Comparison of ENCODE assay signal across 16 cellular contexts in the genomic region with DNA sequence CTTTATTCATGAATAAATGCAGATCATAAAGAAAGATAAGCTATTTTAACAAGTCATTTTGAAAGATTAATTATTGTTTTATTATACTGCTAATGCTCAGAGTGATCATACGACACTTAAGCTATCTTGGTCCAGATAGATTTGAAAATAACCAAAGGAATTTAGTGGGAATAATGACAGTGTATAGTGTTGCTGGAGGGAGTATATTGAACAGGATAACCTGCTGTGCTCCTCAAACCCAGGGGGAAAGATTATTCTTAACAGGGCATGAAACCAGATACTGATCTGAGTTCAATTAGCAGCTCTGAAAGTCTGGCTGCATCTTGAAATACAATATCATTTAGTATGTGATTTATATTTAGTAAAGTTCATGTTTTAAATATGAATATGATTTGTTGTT.
DNase-seq lines count a peak whose midpoint lies in the region; ATAC-seq and TF ChIP-seq lines count a peak whose summit lies in the region.
"Had no signal": no experiment of that assay in that cellular context is flagged by ENCODE, and none has a peak within 500 bp of the region (broad histone marks: within the 10 kb centered on the region; RNA-seq: fewer than 3 reads in every experiment).

No MANE protein-coding gene starts in this region.

- H3K9me3 ChIP-seq in SK-N-SH (no peaks in the 10 kb centered on the region), tibial nerve (no peaks in the 10 kb centered on the region), psoas muscle (no peaks in the 10 kb centered on the region)
- no peaks in the 10 kb centered on the region for H3K9me3 ChIP-seq in CD8-positive, alpha-beta memory T cell (ENCODE audit: low read length)
- H3K9me3 ChIP-seq: BLaER1, SJSA1 had no signal

- H3K4me1 ChIP-seq in SK-N-SH (ENCODE audit: control insufficient read depth in 1 of 2, insufficient read depth in 2 of 2, low read depth in 1 of 2, low read length in 1 of 2), result no peaks in the 10 kb centered on the region; a peak in 1 of 4 replicates
- peaks cover 14% of the 10 kb centered on the region for H3K4me1 ChIP-seq in CD8-positive, alpha-beta memory T cell (ENCODE audit: insufficient read depth, low read length)
- H3K4me1 ChIP-seq in tibial nerve, result no peaks in the 10 kb centered on the region
- no peaks in the 10 kb centered on the region for H3K4me1 ChIP-seq in psoas muscle
- H3K4me1 ChIP-seq: BLaER1, SJSA1 had no signal

- H3K79me2 ChIP-seq in SK-N-SH (ENCODE audit: insufficient read depth), result no peaks in the 10 kb centered on the region

- CTCF ChIA-PET in SK-N-SH (lab: Yijun Ruan, JAX), result no interaction called here
- CTCF ChIA-PET in CD8-positive, alpha-beta memory T cell (lab: Charles Lee), result interaction anchor here (0.9 to 1.3 kb wide), 2 partner anchors 13 to 62 kb away, joined by 3 to 5 read pairs; no protein-coding TSS in a partner anchor

- H3K4me3 ChIP-seq in SK-N-SH (ENCODE audit: low read depth in 2 of 2, low read length in 1 of 2) (no peak overlapping the region), tibial nerve (no peak overlapping the region), psoas muscle (no peak overlapping the region)
- no peak overlapping the region for H3K4me3 ChIP-seq in CD8-positive, alpha-beta memory T cell (ENCODE audit: low read length)
- H3K4me3 ChIP-seq: BLaER1, SJSA1 had no signal

- peaks cover 62 to 86% (median 63%) of the 10 kb centered on the region in 3 donors for H3K4me1 Mint-ChIP-seq in CD8-positive, alpha-beta memory T cell
- peaks cover 70% of the 10 kb centered on the region for H3K4me1 Mint-ChIP-seq in activated T-helper 2 cell treated with anti-CD3 and anti-CD28 coated beads, Interferon-gamma antibody, Interleukin-2, Interleukin-4, amounts not matched to agents 10 μg/mL and 5 μg/mL and 100 μg/mL, durations not matched to agents 14 hours and 24 hours and 36 hours (ENCODE audit: low read depth)

- no peak overlapping the region for H2AFZ ChIP-seq in SK-N-SH (ENCODE audit: low read depth)

- intact Hi-C loops in activated T-helper 2 cell treated with anti-CD3 and anti-CD28 coated beads, Interferon-gamma antibody, Interleukin-2, Interleukin-4, amounts not matched to agents 10 μg/mL and 5 μg/mL and 100 μg/mL, durations not matched to agents 14 hours and 24 hours and 36 hours (cut with micrococcal nuclease), result loop anchor here (2.0 to 5.0 kb wide), 6 partner anchors 44 to 216 kb away; partner anchors contain the start of gene ITGA4
- intact Hi-C loops in psoas muscle (cut with DNase I), result no loop called here

- TF ChIP-seq EP300 in SK-N-SH (IDR thresholded peaks at IDR 0.05; ENCODE audit: borderline replicate concordance in 1 of 2, low read depth in 1 of 2, low read length in 1 of 2) (no peak), tibial nerve (IDR thresholded peaks at IDR 0.05) (no peak)

- peaks cover 0 to 6% (median 0%) of the 10 kb centered on the region in 5 donors for H3K9me3 Mint-ChIP-seq in CD8-positive, alpha-beta memory T cell
- H3K9me3 Mint-ChIP-seq in activated T-helper 2 cell treated with anti-CD3 and anti-CD28 coated beads, Interferon-gamma antibody, Interleukin-2, Interleukin-4, amounts not matched to agents 10 μg/mL and 5 μg/mL and 100 μg/mL, durations not matched to agents 14 hours and 24 hours and 36 hours, result peaks cover 16% of the 10 kb centered on the region

- DNase-seq in SK-N-SH, result no peak
- no peak for DNase-seq in CD8-positive, alpha-beta memory T cell
- DNase-seq in NCI-H69 (lab: John Stamatoyannopoulos, UW), result peak; percentile 40
- no peak for DNase-seq in activated T-helper 2 cell treated with anti-CD3 and anti-CD28 coated beads, Interferon-gamma antibody, Interleukin-2, Interleukin-4, amounts not matched to agents 10 μg/mL and 5 μg/mL and 100 μg/mL, durations not matched to agents 14 hours and 24 hours and 36 hours (ENCODE audit: low spot score)
- no peak for DNase-seq in NOMO-1 (lab: John Stamatoyannopoulos, UW; ENCODE audit: unreplicated experiment in 2 of 2)
- DNase-seq in tibial nerve (ENCODE audit: low spot score in 2 of 2), result no peak
- no peak for DNase-seq in psoas muscle
- DNase-seq: DMS153, KG1, NCI-H1092, NCI-H526 treated with DMSO at 0.1 percent for 48 hours, PC-3 had no signal

- WGBS in SK-N-SH (ENCODE audit: low lambda C conversion rate), result 88% methylated on average over 1 of the region's 1 CpG
- WGBS in tibial nerve, 2 donors, result 76 to 91% methylated on average over 1 of the region's 1 CpG
- 51 to 77% (median 75%) methylated on average over 1 of the region's 1 CpG for WGBS in psoas muscle, 3 donors

- ATAC-seq in SK-N-SH treated with all-trans-retinoic acid at 6 μM for 48 hours, result peak; percentile 69; the same call in 2 of the 3 replicates
- ATAC-seq in psoas muscle, result no peak
- ATAC-seq: HepG2, PC-3 had no signal

- no peak overlapping the region for H3K4me3 Mint-ChIP-seq in CD8-positive, alpha-beta memory T cell
- no peak overlapping the region for H3K4me3 Mint-ChIP-seq in activated T-helper 2 cell treated with anti-CD3 and anti-CD28 coated beads, Interferon-gamma antibody, Interleukin-2, Interleukin-4, amounts not matched to agents 10 μg/mL and 5 μg/mL and 100 μg/mL, durations not matched to agents 14 hours and 24 hours and 36 hours (ENCODE audit: low read depth)

- H3K36me3 ChIP-seq in SK-N-SH (replicated peaks in 1 of 2; ENCODE audit: control insufficient read depth in 1 of 2, insufficient read depth in 2 of 2, low read length in 1 of 2), result no peaks in the 10 kb centered on the region
- H3K36me3 ChIP-seq in CD8-positive, alpha-beta memory T cell (ENCODE audit: insufficient read depth, low read length), result no peaks in the 10 kb centered on the region
- H3K36me3 ChIP-seq in tibial nerve, result no peaks in the 10 kb centered on the region
- no peaks in the 10 kb centered on the region for H3K36me3 ChIP-seq in psoas muscle (ENCODE audit: insufficient read depth in 1 of 2, low read depth in 1 of 2)
- H3K36me3 ChIP-seq: BLaER1, SJSA1 had no signal

- H3K27me3 Mint-ChIP-seq in CD8-positive, alpha-beta memory T cell, result no peaks in the 10 kb centered on the region
- no peaks in the 10 kb centered on the region for H3K27me3 Mint-ChIP-seq in activated T-helper 2 cell treated with anti-CD3 and anti-CD28 coated beads, Interferon-gamma antibody, Interleukin-2, Interleukin-4, amounts not matched to agents 10 μg/mL and 5 μg/mL and 100 μg/mL, durations not matched to agents 14 hours and 24 hours and 36 hours (ENCODE audit: low read depth)

- H3K27ac ChIP-seq in SK-N-SH (ENCODE audit: low read depth in 2 of 2, low read length in 1 of 2) (no peak overlapping the region), tibial nerve (no peak overlapping the region), psoas muscle (no peak overlapping the region)
- no peak overlapping the region for H3K27ac ChIP-seq in CD8-positive, alpha-beta memory T cell (ENCODE audit: low read depth, low read length)
- H3K27ac ChIP-seq: BLaER1, SJSA1 had no signal

- H3F3A ChIP-seq in SK-N-SH (replicated peaks; ENCODE audit: insufficient read depth), result no peaks in the 10 kb centered on the region

- no peak for TF ChIP-seq POLR2A in tibial nerve (IDR thresholded peaks at IDR 0.05)

- H4K20me1 ChIP-seq in SK-N-SH (ENCODE audit: insufficient read depth), result no peaks in the 10 kb centered on the region
- H4K20me1 ChIP-seq: BLaER1 had no signal

- POLR2A ChIA-PET in SK-N-SH (lab: Yijun Ruan, JAX), result no interaction called here
- POLR2A ChIA-PET in CD8-positive, alpha-beta memory T cell (lab: Charles Lee), result no interaction called here

- TF ChIP-seq CTCF in SK-N-SH (IDR thresholded peaks at IDR 0.05) (no peak), tibial nerve (IDR thresholded peaks at IDR 0.05) (no peak), psoas muscle (IDR thresholded peaks at IDR 0.05) (no peak)

- H3K36me3 Mint-ChIP-seq in CD8-positive, alpha-beta memory T cell, result peaks cover 18 to 35% (median 22%) of the 10 kb centered on the region in 3 donors
- H3K36me3 Mint-ChIP-seq in activated T-helper 2 cell treated with anti-CD3 and anti-CD28 coated beads, Interferon-gamma antibody, Interleukin-2, Interleukin-4, amounts not matched to agents 10 μg/mL and 5 μg/mL and 100 μg/mL, durations not matched to agents 14 hours and 24 hours and 36 hours (ENCODE audit: low read depth), result peaks cover 50% of the 10 kb centered on the region

- no peak for TF ChIP-seq RAD21 in SK-N-SH (IDR thresholded peaks at IDR 0.05; ENCODE audit: low read length)

- H3K27me3 ChIP-seq in SK-N-SH (ENCODE audit: insufficient read depth) (no peaks in the 10 kb centered on the region), tibial nerve (no peaks in the 10 kb centered on the region), psoas muscle (ENCODE audit: insufficient read depth in 3 of 3, low read length in 2 of 3) (no peaks in the 10 kb centered on the region)
- H3K27me3 ChIP-seq in CD8-positive, alpha-beta memory T cell (ENCODE audit: insufficient read depth, low read length, poor library complexity, severe bottlenecking), result no peaks in the 10 kb centered on the region
- H3K27me3 ChIP-seq: BLaER1, SJSA1 had no signal

- H3K4me2 ChIP-seq in SK-N-SH, result no peak overlapping the region
- H3K4me2 ChIP-seq: BLaER1 had no signal

- no peaks in the 10 kb centered on the region for H3K9me2 ChIP-seq in SK-N-SH

- H3K9ac ChIP-seq in SK-N-SH, result no peak overlapping the region
- H3K9ac ChIP-seq: BLaER1 had no signal

- H3K27ac Mint-ChIP-seq in CD8-positive, alpha-beta memory T cell, result peak overlapping the region in 5 of 8 donors; percentile 4 to 84 (median 55)
- H3K27ac Mint-ChIP-seq in activated T-helper 2 cell treated with anti-CD3 and anti-CD28 coated beads, Interferon-gamma antibody, Interleukin-2, Interleukin-4, amounts not matched to agents 10 μg/mL and 5 μg/mL and 100 μg/mL, durations not matched to agents 14 hours and 24 hours and 36 hours, result peak overlapping the region; percentile 76

TF ChIP-seq in SK-N-SH, 30 proteins besides CTCF, POLR2A, EP300 and RAD21:
- TF ChIP-seq ZBTB33 (IDR thresholded peaks at IDR 0.05; ENCODE audit: borderline replicate concordance, low read depth), result no peak
